ENCODE assay signal across 15 cellular contexts in genomic region chr15:57685316-57685715, GRCh38. TPM values are rescaled to one million over a fixed set of nuclear protein-coding genes. Genes with fewer than 3 reads are reported as not detected.
DNase-seq lines count a peak whose midpoint lies in the region; ATAC-seq, FAIRE-seq and TF ChIP-seq lines count a peak whose summit lies in the region.
"Had no signal": no experiment of that assay in that cellular context is flagged by ENCODE, and none has a peak within 500 bp of the region (broad histone marks: within the 10 kb centered on the region; RNA-seq: fewer than 3 reads in every experiment).

No MANE protein-coding gene starts in this region.

- no peak for ATAC-seq in Right ventricle myocardium inferior

- H3K79me2 ChIP-seq in osteoblast (ENCODE audit: insufficient read depth, low read length), result no peaks in the 10 kb centered on the region

- peak overlapping the region; percentile 67 for H2AFZ ChIP-seq in osteoblast (ENCODE audit: low read length)

- H3K4me3 ChIP-seq in cardiac muscle cell (no peak overlapping the region), osteoblast (ENCODE audit: insufficient read depth, low read length) (no peak overlapping the region), tibial artery (no peak overlapping the region)

- no peak for TF ChIP-seq CTCF in cardiac muscle cell (IDR thresholded peaks at IDR 0.05; ENCODE audit: low read depth, low read length)
- no peak for TF ChIP-seq CTCF in osteoblast (IDR thresholded peaks at IDR 0.05; ENCODE audit: extremely low read depth, low read depth, low read length)
- TF ChIP-seq CTCF in tibial artery (IDR thresholded peaks at IDR 0.05), result no peak

- FAIRE-seq in endometrium (lab: Jason Lieb, UNC), result peak; percentile 72
- FAIRE-seq: D721Med had no signal

- H3K9me3 ChIP-seq in cardiac muscle cell (ENCODE audit: low read depth), result no peaks in the 10 kb centered on the region
- H3K9me3 ChIP-seq in osteoblast (ENCODE audit: low read depth, low read length), result no peaks in the 10 kb centered on the region
- no peaks in the 10 kb centered on the region for H3K9me3 ChIP-seq in tibial artery

- no peaks in the 10 kb centered on the region for H4K20me1 ChIP-seq in osteoblast (ENCODE audit: insufficient read depth, low read length)

- DNase-seq in cardiac muscle cell (ENCODE audit: low read depth in 1 of 2, low spot score in 1 of 2) (no peak), Right ventricle myocardium inferior (ENCODE audit: missing footprints) (no peak), osteoblast (ENCODE audit: insufficient read length, low spot score, missing footprints) (no peak), tibial artery (no peak), HCEC 1CT (no peak), DMS 273 (lab: John Stamatoyannopoulos, UW; ENCODE audit: unreplicated experiment) (no peak), RPMI8226 (no peak)
- DNase-seq: CD4-positive, alpha-beta memory T cell; H9; NCI-H2171; NCI-H446 treated with DMSO at 0.1 percent for 48 hours; NK-92 treated with Interleukin-12 subunit alpha and Interleukin-12 subunit beta, amount 100 ng/mL, for 24 hours had no signal

- H3K36me3 ChIP-seq in cardiac muscle cell, result peaks cover 3% of the 10 kb centered on the region
- no peaks in the 10 kb centered on the region for H3K36me3 ChIP-seq in osteoblast (ENCODE audit: insufficient read depth, low read length)
- no peaks in the 10 kb centered on the region for H3K36me3 ChIP-seq in tibial artery

- no peak overlapping the region for H3K4me2 ChIP-seq in osteoblast (ENCODE audit: insufficient read depth, low read length)

- peak overlapping the region; percentile 34 for H3K27ac ChIP-seq in cardiac muscle cell
- H3K27ac ChIP-seq in osteoblast (ENCODE audit: low read depth, low read length), result no peak overlapping the region
- H3K27ac ChIP-seq in tibial artery, result peak overlapping the region; percentile 70 to 72
- H3K27ac ChIP-seq: 22Rv1 had no signal

- H3K4me1 ChIP-seq in cardiac muscle cell (ENCODE audit: low read depth) (no peaks in the 10 kb centered on the region), osteoblast (ENCODE audit: insufficient read depth, low read length) (peaks cover 8% of the 10 kb centered on the region), tibial artery (peaks cover 0 to 33% (median 5%) of the 10 kb centered on the region in 4 donors)

- intact Hi-C loops in Right ventricle myocardium inferior (cut with DNase I), result no loop called here
- intact Hi-C loops in tibial artery (cut with DNase I; ENCODE audit: low total_unique reads), result no loop called here

- H3K27me3 ChIP-seq in cardiac muscle cell, result no peaks in the 10 kb centered on the region
- no peaks in the 10 kb centered on the region for H3K27me3 ChIP-seq in osteoblast (ENCODE audit: insufficient read depth, low read length)
- H3K27me3 ChIP-seq in tibial artery, result no peaks in the 10 kb centered on the region

RNA-seq across cellular contexts. Expression of gene POLR2M, which starts 21.2 kb away (rescaled TPM):
- total RNA-seq in cardiac muscle cell (222 and 225 TPM in 2 replicates), Right ventricle myocardium inferior (42.6 TPM), osteoblast (154 and 416 TPM in 2 replicates)
- 24.9 and 29.5 TPM in 2 replicates for polyA plus RNA-seq in cardiac muscle cell
